Comparison of ENCODE assay signal across 7 cellular contexts in genomic region chr4:40196724-40197281, GRCh38.
DNase-seq lines count a peak whose midpoint lies in the region; ATAC-seq lines count a peak whose summit lies in the region.

Gene RHOH, plus strand, starts transcription at chr4:40197031. Its CDS starts 46,356 bp downstream, at chr4:40243387.

- H3K4me1 Mint-ChIP-seq in effector memory CD8-positive, alpha-beta T cell (ENCODE audit: low read depth in 2 of 2) = peaks cover 51 to 65% of the 10 kb centered on the region in 2 donors

- peaks cover 76% of the 10 kb centered on the region for H3K36me3 Mint-ChIP-seq in effector memory CD8-positive, alpha-beta T cell (ENCODE audit: insufficient read depth)

- peak; percentile 31 to 48 (median 32) for DNase-seq in activated CD4-positive, CD25-positive, alpha-beta regulatory T cell (lab: John Stamatoyannopoulos, UW)
- peak; percentile 73 to 78 (median 73) for DNase-seq in effector memory CD8-positive, alpha-beta T cell
- peak; percentile 46 for DNase-seq in stimulated activated CD8-positive, alpha-beta memory T cell treated with anti-CD3 and anti-CD28 coated beads, Interleukin-12 subunit alpha, Interleukin-12 subunit beta, amount 100 ng/mL, for 24 hours (ENCODE audit: extremely low read depth)
- no peak for DNase-seq in islet precursor cell
- DNase-seq in NCI-H128 (lab: John Stamatoyannopoulos, UW; ENCODE audit: unreplicated experiment) = no peak

- peak within 1 kb of the TSS; percentile 99 to 100 for H3K27ac Mint-ChIP-seq in effector memory CD8-positive, alpha-beta T cell

- no peaks in the 10 kb centered on the region for H3K27me3 Mint-ChIP-seq in effector memory CD8-positive, alpha-beta T cell

- peak within 1 kb of the TSS; percentile 98 to 99 for H3K4me3 Mint-ChIP-seq in effector memory CD8-positive, alpha-beta T cell

- H3K9me3 Mint-ChIP-seq in effector memory CD8-positive, alpha-beta T cell = no peaks in the 10 kb centered on the region

- ATAC-seq in HG03196 (IDR thresholded peaks at IDR 0.05; ENCODE audit: unreplicated experiment) (peak; percentile 21), GM18519 (IDR thresholded peaks at IDR 0.05; ENCODE audit: low FRiP score, unreplicated experiment) (no peak)
- peak; percentile 48 for ATAC-seq in effector memory CD8-positive, alpha-beta T cell (replicated peaks)

Comparison
In these comparisons a context has a peak if more than half of its experiments do, and no peak if none do; other contexts are left out.
1. DNase-seq: peak in activated CD4-positive, CD25-positive, alpha-beta regulatory T cell (4 of 4), effector memory CD8-positive, alpha-beta T cell (3 of 3) and stimulated activated CD8-positive, alpha-beta memory T cell treated with anti-CD3 and anti-CD28 coated beads, Interleukin-12 subunit alpha, Interleukin-12 subunit beta, amount 100 ng/mL, for 24 hours (single experiment); none in islet precursor cell (single experiment) and NCI-H128 (single experiment).